ENCODE assay signal across 10 cellular contexts in the genomic region with DNA sequence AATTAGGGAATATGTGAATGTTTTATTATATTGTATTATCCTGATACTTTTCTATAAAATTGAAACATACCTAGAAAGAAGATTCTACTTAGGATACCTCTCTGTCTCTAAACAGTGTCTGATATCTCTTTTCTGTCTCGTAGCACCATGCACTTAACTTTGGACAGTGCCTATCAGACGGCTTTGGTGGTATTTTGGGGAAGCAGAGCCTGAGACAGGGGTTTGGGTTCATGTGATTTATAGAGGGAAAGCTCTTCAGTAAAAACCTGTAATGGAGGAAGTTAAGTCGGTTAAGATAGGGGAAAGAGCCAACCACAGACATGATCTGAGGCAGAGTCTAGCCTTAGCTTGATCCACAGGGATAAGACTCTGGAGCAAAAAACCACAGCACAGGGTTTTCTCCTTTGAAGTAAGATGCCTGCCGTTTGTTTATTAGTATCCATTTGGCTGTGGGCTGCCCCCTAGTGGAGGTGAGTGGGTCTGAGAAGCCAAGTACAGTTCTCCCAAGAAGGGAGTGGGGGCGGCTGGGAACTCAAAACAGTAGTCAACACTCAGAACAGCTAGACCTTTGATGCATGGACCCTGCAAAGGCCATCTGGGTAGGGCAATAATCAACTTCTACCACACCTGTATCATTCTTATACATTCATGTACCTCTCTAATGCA.
DNase-seq lines count a peak whose midpoint lies in the region; ATAC-seq, FAIRE-seq and TF ChIP-seq lines count a peak whose summit lies in the region.
"Had no signal": no experiment of that assay in that cellular context is flagged by ENCODE, and none has a peak within 500 bp of the region (broad histone marks: within the 10 kb centered on the region; RNA-seq: fewer than 3 reads in every experiment).

No MANE protein-coding gene starts in this region.

- H3K9me2 ChIP-seq in OCI-LY1 (ENCODE audit: low read depth, low read length), result no peaks in the 10 kb centered on the region

- intact Hi-C loops in gastrocnemius medialis (cut with DNase I; ENCODE audit: low total_unique reads), result no loop called here
- intact Hi-C loops in ovary (cut with DNase I), result no loop called here

- H3K27me3 ChIP-seq in OCI-LY1 (ENCODE audit: insufficient read depth, low read length) (no peaks in the 10 kb centered on the region), bronchial epithelial cell (ENCODE audit: control insufficient read depth, insufficient read depth, low read length) (no peaks in the 10 kb centered on the region), gastrocnemius medialis (no peaks in the 10 kb centered on the region), ovary (no peaks in the 10 kb centered on the region)

- H3K27ac ChIP-seq in OCI-LY1 (ENCODE audit: low read depth, low read length, poor library complexity, severe bottlenecking) (no peak overlapping the region), gastrocnemius medialis (no peak overlapping the region), ovary (no peak overlapping the region)

- no peak overlapping the region for H3K4me2 ChIP-seq in OCI-LY1 (ENCODE audit: low read length)

- TF ChIP-seq CTCF in OCI-LY1 (IDR thresholded peaks at IDR 0.05; ENCODE audit: low read length) (peak; percentile 73), bronchial epithelial cell (IDR thresholded peaks at IDR 0.05; ENCODE audit: insufficient read depth, low read length, severe bottlenecking) (peak; percentile 74), gastrocnemius medialis (IDR thresholded peaks at IDR 0.05 in 4 of 5, conservative IDR thresholded peaks at IDR 0.05 in 1 of 5) (peak in 1 of 5 experiments; percentile 30), ovary (IDR thresholded peaks at IDR 0.05) (no peak)

- TF ChIP-seq POLR2A in gastrocnemius medialis (IDR thresholded peaks at IDR 0.05) (no peak), ovary (IDR thresholded peaks at IDR 0.05) (no peak)

- no peak overlapping the region for H3K4me3 ChIP-seq in OCI-LY1 (ENCODE audit: low read depth, low read length, poor library complexity, severe bottlenecking)
- H3K4me3 ChIP-seq in bronchial epithelial cell (ENCODE audit: low read depth, low read length), result no peak overlapping the region
- no peak overlapping the region for H3K4me3 ChIP-seq in gastrocnemius medialis
- no peak overlapping the region for H3K4me3 ChIP-seq in ovary

- H2AFZ ChIP-seq in OCI-LY1 (ENCODE audit: low read length), result no peak overlapping the region

- no peak overlapping the region for H3K9ac ChIP-seq in OCI-LY1 (ENCODE audit: low read length)

- DNase-seq in DMS153 (lab: John Stamatoyannopoulos, UW), result peak; percentile 61
- peak; percentile 38 for DNase-seq in bronchial epithelial cell (ENCODE audit: low read depth)
- peak; percentile 59 for DNase-seq in medulla oblongata (ENCODE audit: extremely low spot score)
- no peak for DNase-seq in gastrocnemius medialis
- DNase-seq in ovary, result no peak
- DNase-seq: naive B cell had no signal

- no peaks in the 10 kb centered on the region for H3K36me3 ChIP-seq in OCI-LY1 (ENCODE audit: insufficient read depth, low read length)
- no peaks in the 10 kb centered on the region for H3K36me3 ChIP-seq in bronchial epithelial cell (ENCODE audit: control insufficient read depth, insufficient read depth, low read length)
- no peaks in the 10 kb centered on the region for H3K36me3 ChIP-seq in gastrocnemius medialis
- H3K36me3 ChIP-seq in ovary, result no peaks in the 10 kb centered on the region

- H3K4me1 ChIP-seq in OCI-LY1 (ENCODE audit: insufficient read depth, low read length, severe bottlenecking), result no peaks in the 10 kb centered on the region
- H3K4me1 ChIP-seq in gastrocnemius medialis, result no peaks in the 10 kb centered on the region
- no peaks in the 10 kb centered on the region for H3K4me1 ChIP-seq in ovary (ENCODE audit: insufficient read depth)

- H4K20me1 ChIP-seq in OCI-LY1 (ENCODE audit: insufficient read depth, low read length), result no peaks in the 10 kb centered on the region

- no peaks in the 10 kb centered on the region for H3F3A ChIP-seq in OCI-LY1 (ENCODE audit: insufficient read depth, low read length)

- TF ChIP-seq EP300 in ovary (IDR thresholded peaks at IDR 0.05), result no peak

- 68 to 78% (median 72%) methylated on average over 5 of the region's 5 CpGs for WGBS in ovary, 3 donors

- FAIRE-seq in bronchial epithelial cell (lab: Jason Lieb, UNC), result no peak

- in situ Hi-C loops in gastrocnemius medialis (cut with MboI; ENCODE audit: low sequenced_read_pairs in 4 of 4), result no loop called here

- no peaks in the 10 kb centered on the region for H3K79me2 ChIP-seq in OCI-LY1 (ENCODE audit: insufficient read depth, low read length)

- ATAC-seq in GM19035 (IDR thresholded peaks at IDR 0.05; ENCODE audit: unreplicated experiment), result peak; percentile 87
- peak; percentile 91 for ATAC-seq in HG03103 (IDR thresholded peaks at IDR 0.05; ENCODE audit: low read depth, unreplicated experiment)
- no peak for ATAC-seq in gastrocnemius medialis
- ATAC-seq: T-helper 17 cell had no signal

- no peaks in the 10 kb centered on the region for H3K9me3 ChIP-seq in OCI-LY1 (ENCODE audit: low read length)
- H3K9me3 ChIP-seq in gastrocnemius medialis, result no peaks in the 10 kb centered on the region
- no peaks in the 10 kb centered on the region for H3K9me3 ChIP-seq in ovary

Comparison
In these comparisons a context has a peak if more than half of its experiments do, and no peak if none do; other contexts are left out.
1. DNase-seq: peak in DMS153 (single experiment), bronchial epithelial cell (single experiment) and medulla oblongata (single experiment); none in gastrocnemius medialis (0 of 2) and ovary (0 of 5).
2. ATAC-seq: peak in GM19035 (single experiment) and HG03103 (single experiment); none in gastrocnemius medialis (0 of 2).
3. CTCF ChIP-seq: peak in OCI-LY1 (single experiment) and bronchial epithelial cell (single experiment); none in ovary (0 of 3).